ENCODE assay signal across 8 cellular contexts in genomic region chr16:72092832-72093447, GRCh38. TPM values are rescaled to one million over a fixed set of nuclear protein-coding genes. Genes with fewer than 3 reads are reported as not detected.
DNase-seq lines count a peak whose midpoint lies in the region; ATAC-seq and TF ChIP-seq lines count a peak whose summit lies in the region.

No MANE protein-coding gene starts in this region.

- WGBS in heart right ventricle, 2 donors, result 1 to 2% methylated on average over 22 of the region's 22 CpGs
- WGBS in psoas muscle, 3 donors, result 1% methylated on average over 22 of the region's 22 CpGs

- H3K27me3 ChIP-seq in DND-41 (ENCODE audit: insufficient read depth, low read length, poor library complexity) (no peaks in the 10 kb centered on the region), heart right ventricle (no peaks in the 10 kb centered on the region), psoas muscle (ENCODE audit: insufficient read depth in 3 of 3, low read length in 2 of 3) (no peaks in the 10 kb centered on the region)

- no peak for TF ChIP-seq CTCF in DND-41 (IDR thresholded peaks at IDR 0.05; ENCODE audit: borderline replicate concordance, extremely low read depth, low read length, poor library complexity, severe bottlenecking)
- no peak for TF ChIP-seq CTCF in heart right ventricle (IDR thresholded peaks at IDR 0.05)
- no peak for TF ChIP-seq CTCF in psoas muscle (IDR thresholded peaks at IDR 0.05)

- H3K9me3 ChIP-seq in DND-41 (ENCODE audit: insufficient read depth, low read length, severe bottlenecking) (no peaks in the 10 kb centered on the region), heart right ventricle (no peaks in the 10 kb centered on the region), psoas muscle (no peaks in the 10 kb centered on the region)

- peak overlapping the region; percentile 94 for H3K4me2 ChIP-seq in DND-41 (ENCODE audit: insufficient read depth, low read length)

- H3K4me3 ChIP-seq in DND-41 (ENCODE audit: low read depth in 1 of 2, low read length in 2 of 2) (peak overlapping the region; percentile 83 to 86), heart right ventricle (peak overlapping the region; percentile 82 to 99 (median 90)), psoas muscle (peak overlapping the region; percentile 89)

- H3K27ac ChIP-seq in DND-41 (ENCODE audit: low read length), result peak overlapping the region; percentile 78
- H3K27ac ChIP-seq in heart right ventricle, result peak overlapping the region; percentile 38 to 95 (median 92)
- H3K27ac ChIP-seq in psoas muscle, result peak overlapping the region; percentile 86

- peaks cover 22 to 29% (median 25%) of the 10 kb centered on the region in 3 donors for H3K4me1 Mint-ChIP-seq in IgD-negative memory B cell
- H3K4me1 Mint-ChIP-seq in activated naive CD8-positive, alpha-beta T cell (ENCODE audit: low read depth), result peaks cover 41% of the 10 kb centered on the region

- H2AFZ ChIP-seq in DND-41 (ENCODE audit: low read depth, low read length), result peak overlapping the region; percentile 93

- H3K27me3 Mint-ChIP-seq in IgD-negative memory B cell, result no peaks in the 10 kb centered on the region
- H3K27me3 Mint-ChIP-seq in activated naive CD8-positive, alpha-beta T cell, result no peaks in the 10 kb centered on the region

- H3K9ac ChIP-seq in DND-41 (ENCODE audit: low read depth, low read length), result peak overlapping the region; percentile 77

- peaks cover 8% of the 10 kb centered on the region; the same call in 1 of the 2 replicates for H4K20me1 ChIP-seq in DND-41 (ENCODE audit: insufficient read depth, low read length)

- intact Hi-C loops in heart right ventricle (cut with DNase I) (loop anchor here in 5 of 10 donors (1.0 to 10.0 kb wide), 5 partner anchors 19 to 208 kb away; partner anchors contain the start of genes DHODH (in 1 of the 5) and ZNF821 (in 1 of the 5)), psoas muscle (cut with DNase I) (loop anchor here (2.0 to 10.0 kb wide), 3 partner anchors 81 to 238 kb away; partner anchors contain the start of gene DHODH (in 1 of the 2)), posterior cingulate gyrus (cut with DNase I) (loop anchor here (2.0 kb wide), 1 partner anchor 84 kb away; the partner anchor contains the start of gene DHODH)

- H3K4me3 Mint-ChIP-seq in IgD-negative memory B cell, result peak overlapping the region; percentile 90 to 99 (median 98)
- H3K4me3 Mint-ChIP-seq in activated naive CD8-positive, alpha-beta T cell, result peak overlapping the region; percentile 97

- H3K36me3 Mint-ChIP-seq in IgD-negative memory B cell, result peaks cover 3% of the 10 kb centered on the region
- H3K36me3 Mint-ChIP-seq in activated naive CD8-positive, alpha-beta T cell, result peaks cover 10% of the 10 kb centered on the region

- no peak; the same call in 1 of the 3 replicates for ATAC-seq in DND-41 (ENCODE audit: insufficient read depth, low read depth)
- ATAC-seq in heart right ventricle, result peak in 7 of 8 donors; percentile 14 to 69 (median 45)
- peak; percentile 44 to 62 (median 48) for ATAC-seq in psoas muscle

- peak; percentile 25 for DNase-seq in DND-41
- no peak for DNase-seq in heart right ventricle
- DNase-seq in psoas muscle, result no peak
- DNase-seq in NCI-H524 treated with DMSO at 0.1 percent for 48 hours (lab: John Stamatoyannopoulos, UW), result no peak
- DNase-seq in posterior cingulate gyrus, result no peak
- no peak for DNase-seq in midbrain (lab: John Stamatoyannopoulos, UW)

- peaks cover 71% of the 10 kb centered on the region for H3K79me2 ChIP-seq in DND-41 (ENCODE audit: insufficient read depth, low read length)

- peaks cover 56% of the 10 kb centered on the region for H3K36me3 ChIP-seq in DND-41 (ENCODE audit: insufficient read depth, low read length)
- H3K36me3 ChIP-seq in heart right ventricle, result peaks cover 0 to 57% (median 26%) of the 10 kb centered on the region in 9 donors
- H3K36me3 ChIP-seq in psoas muscle (ENCODE audit: insufficient read depth in 1 of 2, low read depth in 1 of 2), result peaks cover 16 to 54% of the 10 kb centered on the region in 2 donors

- no peaks in the 10 kb centered on the region for H3K9me3 Mint-ChIP-seq in IgD-negative memory B cell
- H3K9me3 Mint-ChIP-seq in activated naive CD8-positive, alpha-beta T cell (ENCODE audit: low read depth), result no peaks in the 10 kb centered on the region

- H3K4me1 ChIP-seq in DND-41 (ENCODE audit: insufficient read depth, low read length) (peaks cover 46% of the 10 kb centered on the region), heart right ventricle (peaks cover 0 to 46% (median 33%) of the 10 kb centered on the region in 9 donors), psoas muscle (peaks cover 21% of the 10 kb centered on the region)

- peak overlapping the region; percentile 79 to 99 (median 99) for H3K27ac Mint-ChIP-seq in IgD-negative memory B cell
- peak overlapping the region; percentile 98 for H3K27ac Mint-ChIP-seq in activated naive CD8-positive, alpha-beta T cell

RNA-seq across cellular contexts. Expression of gene TXNL4B, which starts 0.5 kb away (rescaled TPM):
- 15.3 TPM for polyA plus RNA-seq in IgD-negative memory B cell
- total RNA-seq in heart right ventricle, result 10 to 100 TPM in 1 of 10 donors, 1 to 10 TPM in 9; 3.2 to 11.7 (median 5.9) TPM
- 10 to 100 TPM in 1 of 2 donors, 1 to 10 TPM in 1; 5.8 to 10.5 TPM for polyA plus RNA-seq in heart right ventricle
- 10 to 100 TPM in 1 of 4 donors, 1 to 10 TPM in 3; 6.7 to 13.1 (median 8.7) TPM for total RNA-seq in psoas muscle
- polyA plus RNA-seq in psoas muscle, result 10 to 100 TPM in 2 of 3 donors, 1 to 10 TPM in 1; 8.3 to 52.1 (median 20.7) TPM

RNA-seq across cellular contexts. Expression of gene DHX38, which starts 0.7 kb away (rescaled TPM):
- polyA plus RNA-seq in IgD-negative memory B cell (29.9 TPM), heart right ventricle (10 to 100 TPM; 41.4 to 50.6 TPM), psoas muscle (10 to 100 TPM; 32.8 to 71.9 (median 54.2) TPM)
- total RNA-seq in heart right ventricle (10 to 100 TPM; 29.1 to 46.5 (median 36.6) TPM), psoas muscle (10 to 100 TPM; 34.0 to 58.2 (median 50.2) TPM)

RNA-seq across cellular contexts. Expression of gene HPR, which starts 29.9 kb away (rescaled TPM):
- polyA plus RNA-seq in IgD-negative memory B cell (not detected), heart right ventricle (100 to 1,000 TPM in 1 of 2 donors, 10 to 100 TPM in 1; 37.2 to 115 TPM), psoas muscle (1 to 10 TPM in 1 of 3 donors, under 1 TPM in 2; 0.34 to 1.1 (median 0.49) TPM)
- total RNA-seq in heart right ventricle (100 to 1,000 TPM in 2 of 10 donors, 10 to 100 TPM in 8; 32.9 to 133 (median 60.8) TPM), psoas muscle (1 to 10 TPM in 2 of 4 donors, under 1 TPM in 1, not detected in 1; 0.36 to 2.0 (median 1.8) TPM)

RNA-seq across cellular contexts. Expression of gene HP, which starts 38.6 kb away (rescaled TPM):
- polyA plus RNA-seq in IgD-negative memory B cell (not detected), heart right ventricle (1 to 10 TPM; 4.0 to 8.9 TPM), psoas muscle (10 to 100 TPM in 1 of 3 donors, 1 to 10 TPM in 2; 2.3 to 13.0 (median 9.3) TPM)
- total RNA-seq in heart right ventricle (10 to 100 TPM in 2 of 10 donors, 1 to 10 TPM in 7, under 1 TPM in 1; 0.47 to 26.6 (median 5.0) TPM), psoas muscle (10 to 100 TPM in 2 of 4 donors, 1 to 10 TPM in 2; 2.6 to 17.3 (median 7.2) TPM)

Comparison
In these comparisons a context has a peak if more than half of its experiments do, and no peak if none do; other contexts are left out.
1. RNA of gene HPR, which starts 29.9 kb away (polyA plus RNA-seq): 37.2 to 115 TPM in heart right ventricle; 0.34 to 1.1 TPM in psoas muscle and not detected in IgD-negative memory B cell (single experiment); every median in the first group is over 10 times any median in the second.
2. Peak in every context shown above with its lines, with median percentiles within 50 percentile points of each other: H3K27ac ChIP-seq and H3K4me3 ChIP-seq.